In the genomic region with DNA sequence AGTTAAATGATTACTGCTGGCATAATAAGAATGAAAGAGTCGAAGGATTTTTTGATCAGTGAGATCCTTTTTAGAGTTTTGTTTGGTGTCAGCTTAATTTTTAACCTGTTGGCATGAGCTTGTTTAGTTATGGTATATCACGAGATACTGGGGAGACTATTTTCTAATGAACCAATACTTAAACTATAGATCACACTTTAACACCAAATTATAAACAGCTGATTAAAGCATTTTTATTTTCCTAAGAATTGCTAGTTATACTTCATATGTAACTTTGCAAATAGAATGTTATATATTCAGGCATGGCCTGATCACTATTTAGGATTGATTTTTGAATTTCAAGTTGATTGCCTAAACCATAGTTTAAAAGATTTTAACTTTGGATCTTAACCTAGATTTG, we compare ENCODE assay signal across 23 cellular contexts.
"Had no signal": no experiment of that assay in that cellular context is flagged by ENCODE, and none has a peak within 500 bp of the region (broad histone marks: within the 10 kb centered on the region; RNA-seq: fewer than 3 reads in every experiment).

No MANE protein-coding gene starts in this region.

- H3K9me3 Mint-ChIP-seq: endodermal cell, naive B cell, nephron had no signal

- H3K9me3 ChIP-seq: prostate gland, stomach, thoracic aorta, transverse colon had no signal

- H3K27ac Mint-ChIP-seq: endodermal cell, nephron had no signal

- DNase-seq: effector CD4-positive, alpha-beta T cell; endodermal cell; foreskin melanocyte; head of caudate nucleus; kidney; left cardiac atrium; left ventricle myocardium superior; mesendoderm; naive B cell; occipital lobe; stimulated activated naive CD4-positive, alpha-beta T cell; stomach; substantia nigra; transverse colon had no signal

- H2AFZ ChIP-seq: hepatocyte, parathyroid adenoma had no signal

- ATAC-seq: left cardiac atrium, left ventricle myocardium superior, sciatic nerve had no signal

- H3K79me2 ChIP-seq: parathyroid adenoma had no signal

- H3K9ac ChIP-seq: parathyroid adenoma had no signal

- H3K4me2 ChIP-seq: hepatocyte had no signal

- H3K4me1 ChIP-seq: parathyroid adenoma, prostate gland had no signal

- H3K4me3 Mint-ChIP-seq: endodermal cell, nephron had no signal

- H3K4me3 ChIP-seq: coronary artery, hepatocyte, lung, prostate gland, skin epidermis, stomach, thoracic aorta, transverse colon had no signal

- H3K27ac ChIP-seq: coronary artery, hepatocyte, parathyroid adenoma, prostate gland, skin epidermis, stomach, thoracic aorta, transverse colon had no signal

- H3K27me3 Mint-ChIP-seq: naive B cell had no signal

- H3K27me3 ChIP-seq: hepatocyte, stomach, transverse colon had no signal
